Comparison of ENCODE assay signal across 8 cellular contexts in the genomic region with DNA sequence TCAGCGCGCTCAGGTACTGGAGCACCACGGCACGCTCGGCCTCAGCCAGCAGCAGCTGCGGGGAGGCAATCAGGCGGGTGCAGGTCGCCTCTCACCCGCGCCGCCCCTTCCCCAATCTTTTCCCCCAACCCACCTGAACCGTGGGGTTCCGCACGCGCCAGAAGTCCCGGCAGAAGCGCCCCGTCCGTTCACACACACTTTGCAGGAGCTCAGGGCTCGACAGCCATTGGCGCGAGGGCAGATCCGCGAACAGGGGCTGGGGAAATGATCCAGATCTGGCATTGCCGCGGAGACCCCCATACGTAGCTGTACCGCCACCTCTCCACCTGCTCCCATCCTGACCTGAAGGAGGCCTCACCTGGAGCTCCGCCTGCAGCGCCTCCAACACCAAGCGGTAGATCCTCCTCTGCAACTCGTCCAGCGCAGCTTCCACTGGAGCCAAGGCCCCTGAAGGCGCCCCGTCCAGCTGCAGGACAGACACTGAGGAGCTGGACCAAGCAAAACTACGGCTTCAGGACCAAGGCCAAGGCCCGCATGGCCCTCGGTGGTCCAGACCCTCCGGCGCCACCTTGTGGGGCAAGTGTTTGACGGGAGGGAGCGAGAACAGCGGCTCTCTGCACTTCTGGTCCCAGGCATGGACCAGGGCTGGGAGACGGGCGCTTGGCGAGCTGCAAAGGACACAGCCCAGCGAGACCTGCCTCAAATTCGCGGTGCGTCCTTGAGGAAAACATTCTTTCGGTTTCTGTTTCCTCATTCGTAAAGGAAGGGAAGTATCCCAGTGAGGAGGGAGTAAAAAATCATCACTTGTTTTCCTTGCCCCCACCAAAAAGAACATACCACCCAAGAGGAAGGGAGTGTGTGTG. TPM values are rescaled to one million over a fixed set of nuclear protein-coding genes. Genes with fewer than 3 reads are reported as not detected.
DNase-seq lines count a peak whose midpoint lies in the region; ATAC-seq and TF ChIP-seq lines count a peak whose summit lies in the region.

No MANE protein-coding gene starts in this region.

- no peak overlapping the region; the same call in 1 of the 2 replicates for H3K4me3 ChIP-seq in BE2C (ENCODE audit: low read depth, low read length)
- H3K4me3 ChIP-seq in GM23338 = peak overlapping the region; percentile 63
- H3K4me3 ChIP-seq in ectodermal cell (ENCODE audit: insufficient read depth, low read depth, low read length) = peak overlapping the region; percentile 83

- peaks cover 10% of the 10 kb centered on the region for H3K79me2 ChIP-seq in GM23338 (replicated peaks; ENCODE audit: insufficient read depth)

- TF ChIP-seq CTCF in BE2C (IDR thresholded peaks at IDR 0.05; ENCODE audit: low read depth, low read length) = peak; percentile 74
- peak; percentile 68 to 92 for TF ChIP-seq CTCF in GM23338 (conservative IDR thresholded peaks at IDR 0.05; ENCODE audit: low read depth in 2 of 2)

- no peak overlapping the region for H3K27ac ChIP-seq in GM23338 (ENCODE audit: low read depth)
- H3K27ac ChIP-seq in ectodermal cell (ENCODE audit: insufficient read depth, low read depth, low read length, poor library complexity, severe bottlenecking) = no peak overlapping the region

- 18 to 20% methylated on average over 52 of the region's 52 CpGs for WGBS in ectodermal cell, 2 experiments

- H3K27ac Mint-ChIP-seq in GM23338 = peak overlapping the region; percentile 42; the same call in 1 of the 2 replicates
- peak overlapping the region; percentile 63 for H3K27ac Mint-ChIP-seq in activated CD4-positive, alpha-beta memory T cell treated with anti-CD3 and anti-CD28 coated beads, Interleukin-2, amount 10 ng/mL, durations not matched to agents 7 days and 5 days

- CTCF ChIA-PET in activated CD4-positive, alpha-beta memory T cell treated with anti-CD3 and anti-CD28 coated beads, Interleukin-2, amount 10 ng/mL, durations not matched to agents 7 days and 5 days (lab: Charles Lee) = interaction anchor here (0.5 to 4.2 kb wide), 21 partner anchors 11 to 241 kb away, joined by 3 to 56 read pairs (median 5); a partner anchor contains a TSS

- H3K4me2 ChIP-seq in GM23338 = peak overlapping the region; percentile 97

- peaks cover 12% of the 10 kb centered on the region for H3K4me1 Mint-ChIP-seq in GM23338
- peaks cover 16% of the 10 kb centered on the region for H3K4me1 Mint-ChIP-seq in activated CD4-positive, alpha-beta memory T cell treated with anti-CD3 and anti-CD28 coated beads, Interleukin-2, amount 10 ng/mL, durations not matched to agents 7 days and 5 days

- peak overlapping the region; percentile 84 for H3K4me3 Mint-ChIP-seq in GM23338
- H3K4me3 Mint-ChIP-seq in activated CD4-positive, alpha-beta memory T cell treated with anti-CD3 and anti-CD28 coated beads, Interleukin-2, amount 10 ng/mL, durations not matched to agents 7 days and 5 days = peak overlapping the region; percentile 78

- POLR2A ChIA-PET in activated CD4-positive, alpha-beta memory T cell treated with anti-CD3 and anti-CD28 coated beads, Interleukin-2, amount 10 ng/mL, durations not matched to agents 7 days and 5 days (lab: Charles Lee) = interaction anchor here (0.7 to 6.6 kb wide), 8 partner anchors 13 to 174 kb away, joined by 3 to 59 read pairs (median 6); a partner anchor contains a TSS

- ATAC-seq in GM23338 = peak; percentile 67

- no peaks in the 10 kb centered on the region for H4K20me1 ChIP-seq in GM23338 (replicated peaks; ENCODE audit: insufficient read depth)

- H3K27me3 Mint-ChIP-seq in GM23338 (ENCODE audit: insufficient read depth, low read depth, poor library complexity) = peaks cover 30% of the 10 kb centered on the region
- peaks cover 8% of the 10 kb centered on the region for H3K27me3 Mint-ChIP-seq in activated CD4-positive, alpha-beta memory T cell treated with anti-CD3 and anti-CD28 coated beads, Interleukin-2, amount 10 ng/mL, durations not matched to agents 7 days and 5 days

- H3K9me3 ChIP-seq in BE2C (no peaks in the 10 kb centered on the region), ectodermal cell (ENCODE audit: control insufficient read depth, low read length) (no peaks in the 10 kb centered on the region)

- H3F3A ChIP-seq in GM23338 (replicated peaks; ENCODE audit: low read depth) = 0 out of 2 replicates have a peak, but pooled peaks cover 3% of the 10 kb centered on the region

- H3K4me1 ChIP-seq in BE2C (peaks cover 3% of the 10 kb centered on the region; the same call in 1 of the 2 replicates), GM23338 (ENCODE audit: insufficient read depth) (peaks cover 14% of the 10 kb centered on the region), ectodermal cell (ENCODE audit: control insufficient read depth, insufficient read depth, low read length) (peaks cover 15% of the 10 kb centered on the region)

- H3K9me2 ChIP-seq in GM23338 (ENCODE audit: insufficient read depth) = no peaks in the 10 kb centered on the region

- H3K36me3 ChIP-seq in BE2C (no peaks in the 10 kb centered on the region), GM23338 (ENCODE audit: insufficient read depth) (no peaks in the 10 kb centered on the region), ectodermal cell (ENCODE audit: control insufficient read depth, insufficient read depth, low read length) (no peaks in the 10 kb centered on the region)

- H3K27me3 ChIP-seq in BE2C = no peaks in the 10 kb centered on the region
- H3K27me3 ChIP-seq in GM23338 (ENCODE audit: insufficient read depth) = peaks cover 28% of the 10 kb centered on the region
- peaks cover 28% of the 10 kb centered on the region for H3K27me3 ChIP-seq in ectodermal cell (ENCODE audit: control insufficient read depth, insufficient read depth, low read length, poor library complexity, severe bottlenecking)

- peak overlapping the region; percentile 94 for H2AFZ ChIP-seq in GM23338

- DNase-seq in BE2C (peak; percentile 95), GM23338 (ENCODE audit: low spot score) (peak; percentile 98), NCI-H69 (lab: John Stamatoyannopoulos, UW) (peak; percentile 80), lung microvascular endothelial cell (ENCODE audit: low read depth in 2 of 2) (peak; percentile 89 to 93), cortex of kidney (lab: John Stamatoyannopoulos, UW) (no peak)
- DNase-seq in activated CD4-positive, alpha-beta memory T cell treated with anti-CD3 and anti-CD28 coated beads, Interleukin-2, amount 10 ng/mL, durations not matched to agents 7 days and 5 days = peak; percentile 87
- peak; percentile 56 to 82 (median 74) for DNase-seq in stimulated activated CD4-positive, alpha-beta T cell treated with anti-CD3 and anti-CD28 coated beads, TNF-alpha, amount 100 ng/mL, for 24 hours (ENCODE audit: low read depth in 3 of 3)

- H3K36me3 Mint-ChIP-seq in GM23338 (ENCODE audit: low read depth) = no peaks in the 10 kb centered on the region
- H3K36me3 Mint-ChIP-seq in activated CD4-positive, alpha-beta memory T cell treated with anti-CD3 and anti-CD28 coated beads, Interleukin-2, amount 10 ng/mL, durations not matched to agents 7 days and 5 days (ENCODE audit: low read depth) = no peaks in the 10 kb centered on the region

- H3K9me3 Mint-ChIP-seq in GM23338 = no peaks in the 10 kb centered on the region; the same call in 2 of the 3 replicates
- no peaks in the 10 kb centered on the region for H3K9me3 Mint-ChIP-seq in activated CD4-positive, alpha-beta memory T cell treated with anti-CD3 and anti-CD28 coated beads, Interleukin-2, amount 10 ng/mL, durations not matched to agents 7 days and 5 days

RNA-seq across cellular contexts. Expression of a gene that starts 1.5 kb away (rescaled TPM):
- polyA plus RNA-seq in BE2C (2012; ENCODE audit: insufficient read depth, insufficient read length, low read depth) = 90.9 TPM
- total RNA-seq in GM23338 (2014; rRNA removed; shearing (Covaris generic)) = 22.7 and 23.1 TPM in 2 replicates
- 9.5 and 13.3 TPM in 2 replicates for polyA plus RNA-seq in GM23338 (2016; fragmentation: Nextera tagmentation; extraction: Ambion mirVana)
- 10 to 100 TPM; 63.9 to 70.9 TPM for total RNA-seq in activated CD4-positive, alpha-beta memory T cell treated with anti-CD3 and anti-CD28 coated beads, Interleukin-2, amount 10 ng/mL, durations not matched to agents 7 days and 5 days
- 67.9 TPM for polyA plus RNA-seq in ectodermal cell (2013, experiment 1 of 4)
- polyA plus RNA-seq in ectodermal cell (2013, experiment 2 of 4) = 55.8 TPM
- 53.4 TPM for polyA plus RNA-seq in ectodermal cell (2013, experiment 3 of 4)
- polyA plus RNA-seq in ectodermal cell (2013, experiment 4 of 4) = 60.5 TPM
- total RNA-seq in lung microvascular endothelial cell = 5.7 and 10.1 TPM in 2 replicates

RNA-seq across cellular contexts. Expression of a gene that starts 4.7 kb away (rescaled TPM):
- 7.7 TPM for polyA plus RNA-seq in BE2C (2012; ENCODE audit: insufficient read depth, insufficient read length, low read depth)
- 1.6 and 2.3 TPM in 2 replicates for total RNA-seq in GM23338 (2014; rRNA removed; shearing (Covaris generic))
- polyA plus RNA-seq in GM23338 (2016; fragmentation: Nextera tagmentation; extraction: Ambion mirVana) = 0.92 and 1.1 TPM in 2 replicates
- total RNA-seq in activated CD4-positive, alpha-beta memory T cell treated with anti-CD3 and anti-CD28 coated beads, Interleukin-2, amount 10 ng/mL, durations not matched to agents 7 days and 5 days = not detected
- not detected for polyA plus RNA-seq in ectodermal cell (2013, experiment 1 of 4)
- polyA plus RNA-seq in ectodermal cell (2013, experiment 2 of 4) = 0.25 TPM
- 0.16 TPM for polyA plus RNA-seq in ectodermal cell (2013, experiment 3 of 4)
- 0.12 TPM for polyA plus RNA-seq in ectodermal cell (2013, experiment 4 of 4)
- 33.8 and 48.0 TPM in 2 replicates for total RNA-seq in lung microvascular endothelial cell

RNA-seq across cellular contexts. Expression of a gene that starts 6.7 kb away (rescaled TPM):
- polyA plus RNA-seq in BE2C (2012; ENCODE audit: insufficient read depth, insufficient read length, low read depth) = 278 TPM
- total RNA-seq in GM23338 (2014; rRNA removed; shearing (Covaris generic)) = 135 and 168 TPM in 2 replicates
- 67.0 and 67.2 TPM in 2 replicates for polyA plus RNA-seq in GM23338 (2016; fragmentation: Nextera tagmentation; extraction: Ambion mirVana)
- total RNA-seq in activated CD4-positive, alpha-beta memory T cell treated with anti-CD3 and anti-CD28 coated beads, Interleukin-2, amount 10 ng/mL, durations not matched to agents 7 days and 5 days = 100 to 1,000 TPM; 127 to 131 TPM
- 76.6 TPM for polyA plus RNA-seq in ectodermal cell (2013, experiment 1 of 4)
- 70.5 TPM for polyA plus RNA-seq in ectodermal cell (2013, experiment 2 of 4)
- 67.0 TPM for polyA plus RNA-seq in ectodermal cell (2013, experiment 3 of 4)
- 72.3 TPM for polyA plus RNA-seq in ectodermal cell (2013, experiment 4 of 4)
- 44.2 and 60.3 TPM in 2 replicates for total RNA-seq in lung microvascular endothelial cell

RNA-seq across cellular contexts. Expression of a gene that starts 13.7 kb away (rescaled TPM):
- polyA plus RNA-seq in BE2C (2012; ENCODE audit: insufficient read depth, insufficient read length, low read depth) = 7.8 TPM
- 16.2 and 18.3 TPM in 2 replicates for total RNA-seq in GM23338 (2014; rRNA removed; shearing (Covaris generic))
- polyA plus RNA-seq in GM23338 (2016; fragmentation: Nextera tagmentation; extraction: Ambion mirVana) = 4.5 and 4.7 TPM in 2 replicates
- 1 to 10 TPM; 7.3 to 8.3 TPM for total RNA-seq in activated CD4-positive, alpha-beta memory T cell treated with anti-CD3 and anti-CD28 coated beads, Interleukin-2, amount 10 ng/mL, durations not matched to agents 7 days and 5 days
- polyA plus RNA-seq in ectodermal cell (2013, experiment 1 of 4) = 2.4 TPM
- 1.5 TPM for polyA plus RNA-seq in ectodermal cell (2013, experiment 2 of 4)
- polyA plus RNA-seq in ectodermal cell (2013, experiment 3 of 4) = 1.7 TPM
- polyA plus RNA-seq in ectodermal cell (2013, experiment 4 of 4) = 2.3 TPM
- 0.44 and 0.99 TPM in 2 replicates for total RNA-seq in lung microvascular endothelial cell

RNA-seq across cellular contexts. Expression of a gene that starts 14.9 kb away (rescaled TPM):
- polyA plus RNA-seq in BE2C (2012; ENCODE audit: insufficient read depth, insufficient read length, low read depth) = 90.0 TPM
- 0.27 and 3.3 TPM in 2 replicates for total RNA-seq in GM23338 (2014; rRNA removed; shearing (Covaris generic))
- 2.7 and 4.0 TPM in 2 replicates for polyA plus RNA-seq in GM23338 (2016; fragmentation: Nextera tagmentation; extraction: Ambion mirVana)
- total RNA-seq in activated CD4-positive, alpha-beta memory T cell treated with anti-CD3 and anti-CD28 coated beads, Interleukin-2, amount 10 ng/mL, durations not matched to agents 7 days and 5 days = 10 to 100 TPM; 35.6 to 36.7 TPM
- polyA plus RNA-seq in ectodermal cell (2013, experiment 1 of 4) = 13.2 TPM
- polyA plus RNA-seq in ectodermal cell (2013, experiment 2 of 4) = 8.1 TPM
- 7.0 TPM for polyA plus RNA-seq in ectodermal cell (2013, experiment 3 of 4)
- 7.3 TPM for polyA plus RNA-seq in ectodermal cell (2013, experiment 4 of 4)
- 4.8 and 5.6 TPM in 2 replicates for total RNA-seq in lung microvascular endothelial cell

Comparison
In these comparisons a context has a peak if more than half of its experiments do, and no peak if none do; other contexts are left out.
1. RNA of a gene that starts 4.7 kb away (total RNA-seq): 33.8 to 48.0 TPM in lung microvascular endothelial cell; 1.6 to 2.3 TPM in GM23338 and not detected in activated CD4-positive, alpha-beta memory T cell treated with anti-CD3 and anti-CD28 coated beads, Interleukin-2, amount 10 ng/mL, durations not matched to agents 7 days and 5 days; every median in the first group is over 10 times any median in the second.